Comparison of ENCODE assay signal across 18 cellular contexts in the genomic region with DNA sequence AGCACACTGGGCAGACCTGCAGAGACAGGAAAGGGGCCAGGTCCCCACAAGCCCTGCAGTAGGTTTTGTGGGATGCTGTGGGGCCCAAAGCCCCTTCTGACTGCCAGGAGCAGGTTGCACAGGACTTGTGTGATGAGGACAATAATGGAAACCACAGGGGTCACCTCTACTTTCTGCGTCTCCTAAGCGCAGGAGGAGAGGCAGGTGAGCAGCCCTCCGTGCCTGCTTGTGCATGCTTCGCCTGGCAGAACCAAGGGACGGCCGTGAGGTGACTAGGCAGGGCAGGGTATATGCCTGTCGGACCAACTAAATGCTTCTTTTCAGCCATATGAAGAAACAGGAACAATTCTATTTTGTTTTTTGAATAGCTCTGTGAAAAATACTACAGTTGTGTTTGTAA.
"Had no signal": no experiment of that assay in that cellular context is flagged by ENCODE, and none has a peak within 500 bp of the region (broad histone marks: within the 10 kb centered on the region; RNA-seq: fewer than 3 reads in every experiment).

No MANE protein-coding gene starts in this region.

- H3K4me3 ChIP-seq: coronary artery, left lung, prostate gland had no signal

- H3K9me3 ChIP-seq: left lung, prostate gland had no signal

- DNase-seq: activated CD4-positive, alpha-beta memory T cell treated with anti-CD3 and anti-CD28 coated beads, Interleukin-2, amount 10 ng/mL, durations not matched to agents 7 days and 5 days; activated CD4-positive, alpha-beta T cell treated with anti-CD3 and anti-CD28 coated beads for 48 hours; activated CD4-positive, CD25-positive, alpha-beta regulatory T cell; activated CD8-positive, alpha-beta memory T cell treated with anti-CD3 and anti-CD28 coated beads, Interleukin-2, amount 10 ng/mL, durations not matched to agents 7 days and 5 days; activated naive CD4-positive, alpha-beta T cell treated with Interleukin-2 at 50 U/mL for 16 hours; activated naive CD8-positive, alpha-beta T cell treated with anti-CD3 and anti-CD28 coated beads, Interleukin-2, amount 10 ng/mL, durations not matched to agents 7 days and 5 days; anterior cingulate cortex; foreskin keratinocyte; small intestine; stimulated activated CD4-positive, alpha-beta T cell treated with anti-CD3 and anti-CD28 coated beads, Interleukin-4, amount 100 ng/mL, for 1 hour; stimulated activated naive CD8-positive, alpha-beta T cell treated with anti-CD3 and anti-CD28 coated beads, Interleukin-15, amount 100 ng/mL, for 72 hours; trophoblast cell had no signal

- H3K27ac ChIP-seq: brain microvascular endothelial cell, coronary artery, foreskin keratinocyte, left lung, prostate gland had no signal

- FAIRE-seq: kidney, small intestine had no signal

- H3K36me3 ChIP-seq: brain microvascular endothelial cell, prostate gland had no signal

- H3K4me1 ChIP-seq: foreskin keratinocyte, left lung, prostate gland had no signal

- ATAC-seq: activated CD8-positive, alpha-beta memory T cell treated with anti-CD3 and anti-CD28 coated beads, Interleukin-2, amount 10 ng/mL, durations not matched to agents 7 days and 5 days; foreskin keratinocyte; left lung; right cardiac atrium; stimulated activated naive CD8-positive, alpha-beta T cell treated with anti-CD3 and anti-CD28 coated beads, Interleukin-15, amount 100 ng/mL, for 72 hours had no signal

- H3K27me3 ChIP-seq: brain microvascular endothelial cell, foreskin keratinocyte, left lung had no signal
